Comparison of ENCODE assay signal across 1 cellular context in genomic region chr3:40557558-40558161, GRCh38.
TF ChIP-seq lines count a peak whose summit lies in the region.

No MANE protein-coding gene starts in this region.

TF ChIP-seq in HepG2, 621 proteins besides CTCF, POLR2A, EP300 and RAD21 (continued from another document):
- TF ChIP-seq TEF (CRISPR knock-in tag; IDR thresholded peaks at IDR 0.05) (no peak), ZNF496 (CRISPR knock-in tag; IDR thresholded peaks at IDR 0.05; ENCODE audit: insufficient replicate concordance) (no peak), ZNF839 (CRISPR knock-in tag; IDR thresholded peaks at IDR 0.05; ENCODE audit: borderline replicate concordance) (no peak), ZNF749 (CRISPR knock-in tag; IDR thresholded peaks at IDR 0.05; ENCODE audit: borderline replicate concordance) (no peak), ZNF468 (CRISPR knock-in tag; IDR thresholded peaks at IDR 0.05) (no peak), RAD51 (IDR thresholded peaks at IDR 0.05; ENCODE audit: borderline replicate concordance) (no peak), TEAD3 (CRISPR knock-in tag; optimal IDR thresholded peaks at IDR 0.05; ENCODE audit: borderline replicate concordance) (no peak), NR2F1 (CRISPR knock-in tag; IDR thresholded peaks at IDR 0.05) (no peak), MIER3 (CRISPR knock-in tag; IDR thresholded peaks at IDR 0.05; ENCODE audit: borderline replicate concordance) (no peak)
